ENCODE assay signal across 9 cellular contexts in genomic region chrX:121307441-121307840, GRCh38.
A peak's percentile ranks its signal among the peaks of the same experiment; 100 is the strongest.
DNase-seq lines count a peak whose midpoint lies in the region; ATAC-seq, FAIRE-seq and TF ChIP-seq lines count a peak whose summit lies in the region.
"Had no signal": no experiment of that assay in that cellular context is flagged by ENCODE, and none has a peak within 500 bp of the region (broad histone marks: within the 10 kb centered on the region; RNA-seq: fewer than 3 reads in every experiment).

No MANE protein-coding gene starts in this region.

- H3K27me3 ChIP-seq in GM12878 (replicated peaks in 1 of 2; ENCODE audit: control insufficient read depth in 2 of 2, insufficient read depth in 2 of 2, low read length in 1 of 2) (no peaks in the 10 kb centered on the region), H9 (ENCODE audit: insufficient read depth, low read length) (no peaks in the 10 kb centered on the region), small intestine (ENCODE audit: control insufficient read depth in 2 of 2, insufficient read depth in 2 of 2, low read length in 2 of 2) (no peaks in the 10 kb centered on the region)

- DNase-seq in GM12878 (ENCODE audit: low read depth, low spot score): peak; percentile 63
- no peak for DNase-seq in NCI-H1105 treated with DMSO at 0.1 percent for 48 hours (lab: John Stamatoyannopoulos, UW)
- DNase-seq in H9: no peak
- DNase-seq in superior temporal gyrus (ENCODE audit: extremely low spot score): no peak
- DNase-seq in small intestine: no peak
- DNase-seq: NCI-H510A had no signal

- no peak overlapping the region for H3K27ac Mint-ChIP-seq in H9

- H2AFZ ChIP-seq in GM12878 (ENCODE audit: control insufficient read depth, low read depth, low read length) (no peak overlapping the region), H9 (ENCODE audit: low read length) (no peak overlapping the region)

- no peak overlapping the region for H2BK15ac ChIP-seq in H9 (ENCODE audit: low read depth, low read length)

- H3K36me3 Mint-ChIP-seq in H9 (ENCODE audit: insufficient read depth in 1 of 3, low read depth in 3 of 3): peaks cover 0 to 2% (median 0%) of the 10 kb centered on the region in 3 experiments; a peak in 2 of 7 replicates

- H2BK120ac ChIP-seq in H9 (ENCODE audit: low read depth, low read length, poor library complexity, severe bottlenecking): no peak overlapping the region

- 7% methylated on average over 3 of the region's 3 CpGs for WGBS in GM12878 (ENCODE audit: insufficient coverage, insufficient replicate concordance, low lambda C conversion rate, missing lambda C conversion rate)
- WGBS in H9 (ENCODE audit: extremely low coverage, insufficient read length, low lambda C conversion rate): no CpG with 5 or more reads among the region's 3 CpGs
- 61 to 88% (median 87%) methylated on average over 3 of the region's 3 CpGs for WGBS in small intestine, 3 donors

- no peak overlapping the region for H3K4me3 Mint-ChIP-seq in H9

- no peak overlapping the region for H3K4ac ChIP-seq in H9 (ENCODE audit: low read depth, low read length)

- RAD21 ChIA-PET in GM12878 (lab: Charles Lee; ENCODE audit: unreplicated experiment): interaction anchor here (0.9 to 2.0 kb wide), 5 partner anchors 50 to 517 kb away, joined by 3 to 7 read pairs (median 4); no protein-coding TSS in a partner anchor

- H3K4me1 Mint-ChIP-seq in H9: peaks cover 2% of the 10 kb centered on the region in 2 experiments; a peak in 1 of 4 replicates

- no peak overlapping the region for H3K56ac ChIP-seq in H9 (ENCODE audit: insufficient read length, low read depth, low read length)

- BruUV-seq in GM12878 (replicated peaks; lab: Mats Ljungman, UMichigan): no TSS peak

- FAIRE-seq in GM12878 (lab: Jason Lieb, UNC) (no peak), small intestine (lab: Jason Lieb, UNC) (no peak)

- TF ChIP-seq CTCF in GM12878 (IDR thresholded peaks at IDR 0.05 in 2 of 3, conservative IDR thresholded peaks at IDR 0.05 in 1 of 3; ENCODE audit: control insufficient read depth in 2 of 3, extremely low read depth in 1 of 3, insufficient read depth in 1 of 3, low read depth in 3 of 3, low read length in 3 of 3) (no peak), H9 (conservative IDR thresholded peaks at IDR 0.05) (no peak)

- ATAC-seq in GM18519 (IDR thresholded peaks at IDR 0.05; ENCODE audit: low FRiP score, unreplicated experiment) (peak; percentile 78), GM21381 (IDR thresholded peaks at IDR 0.05; ENCODE audit: unreplicated experiment) (peak; percentile 80), HG03108 (IDR thresholded peaks at IDR 0.05; ENCODE audit: unreplicated experiment) (peak; percentile 68), GM12878 (peak; percentile 84)

- no peak overlapping the region for H3K14ac ChIP-seq in H9 (ENCODE audit: insufficient read depth, low read length)

- H3K4me3 ChIP-seq in GM12878: no peak overlapping the region
- H3K4me3 ChIP-seq in small intestine (ENCODE audit: low read depth in 1 of 2, low read length in 2 of 2): no peak overlapping the region

- POLR2A ChIA-PET in GM12878 (lab: Charles Lee): no interaction called here

- TF ChIP-seq RAD21 in GM12878 (IDR thresholded peaks at IDR 0.05; ENCODE audit: insufficient read depth, low read depth, low read length): no peak

- no peak overlapping the region for H4K8ac ChIP-seq in H9 (replicated peaks; ENCODE audit: insufficient read length, low read depth, low read length)

- H3K4me2 ChIP-seq in GM12878 (ENCODE audit: control insufficient read depth, insufficient read depth) (peak overlapping the region; percentile 50), H9 (ENCODE audit: insufficient read depth, insufficient read length, low read length) (no peak overlapping the region)

- H3K9me3 ChIP-seq in GM12878 (replicated peaks; ENCODE audit: control insufficient read depth, insufficient read depth, low read length) (no peaks in the 10 kb centered on the region), H9 (ENCODE audit: control insufficient read depth, low read depth, low read length) (peaks cover 4% of the 10 kb centered on the region), small intestine (ENCODE audit: control insufficient read depth, low read depth) (no peaks in the 10 kb centered on the region)

- no peak overlapping the region for H2BK5ac ChIP-seq in H9 (ENCODE audit: insufficient read length, low read length)

- SMC1A ChIA-PET in GM12878 (lab: Charles Lee; ENCODE audit: uncharacterized antibody, unreplicated experiment): interaction anchor here (0.5 to 2.0 kb wide), 10 partner anchors 13 to 1321 kb away, joined by 3 to 10 read pairs (median 4); no protein-coding TSS in a partner anchor

- no peak for TF ChIP-seq POLR2A in GM12878 (IDR thresholded peaks at IDR 0.05; ENCODE audit: low read depth, low read length)

- H2BK20ac ChIP-seq in H9 (ENCODE audit: low read depth, low read length, poor library complexity, severe bottlenecking): no peak overlapping the region

- no peak overlapping the region for H4K91ac ChIP-seq in H9 (ENCODE audit: insufficient read length, low read depth, low read length)

- CTCF ChIA-PET in GM12878 (lab: Yijun Ruan, JAX): interaction anchor here (0.6 to 2.5 kb wide), 9 partner anchors 9 to 518 kb away, joined by 3 to 15 read pairs (median 3); no protein-coding TSS in a partner anchor

- no peak overlapping the region for H2BK12ac ChIP-seq in H9 (ENCODE audit: insufficient read length, low read depth, low read length)

- no peak overlapping the region for H3K23ac ChIP-seq in H9 (ENCODE audit: insufficient read length, low read depth, low read length)

- no peak overlapping the region for H3K27ac ChIP-seq in GM12878 (ENCODE audit: control insufficient read depth, insufficient read depth)
- no peak overlapping the region for H3K27ac ChIP-seq in H9 (ENCODE audit: insufficient read length, low read depth, low read length)
- no peak overlapping the region for H3K27ac ChIP-seq in small intestine (ENCODE audit: low read depth in 1 of 2, low read length in 1 of 2)

- H3K27me3 Mint-ChIP-seq in H9 (ENCODE audit: low read depth): no peaks in the 10 kb centered on the region

- H3K23me2 ChIP-seq in H9 (ENCODE audit: insufficient read length, low read depth, low read length, poor library complexity, severe bottlenecking): no peaks in the 10 kb centered on the region

- H3T11ph ChIP-seq in H9 (ENCODE audit: low read length): no peak overlapping the region

- intact Hi-C loops in GM12878 (cut with micrococcal nuclease; ENCODE audit: unreplicated experiment): loop anchor here (10.0 kb wide), 1 partner anchor 193 kb away; no protein-coding TSS in a partner anchor

- H3K79me2 ChIP-seq in GM12878 (ENCODE audit: control insufficient read depth, insufficient read depth, low read length) (no peaks in the 10 kb centered on the region), H9 (ENCODE audit: insufficient read depth, low read length) (no peaks in the 10 kb centered on the region)

- TF ChIP-seq EP300 in GM12878 (IDR thresholded peaks at IDR 0.05; ENCODE audit: borderline replicate concordance in 1 of 2, control insufficient read depth in 1 of 2, low read depth in 2 of 2, low read length in 2 of 2): no peak

- H3K9me3 Mint-ChIP-seq in H9: peaks cover 41 to 49% of the 10 kb centered on the region in 2 experiments

- H3K9ac ChIP-seq in GM12878 (ENCODE audit: control insufficient read depth, insufficient read depth, low read length) (no peak overlapping the region), H9 (ENCODE audit: extremely low read depth, insufficient read length, low read length) (no peak overlapping the region)

- H2AK5ac ChIP-seq in H9 (ENCODE audit: insufficient read length, low read length): no peak overlapping the region

- H3K36me3 ChIP-seq in GM12878 (ENCODE audit: control insufficient read depth in 2 of 2, insufficient read depth in 2 of 2, low read length in 1 of 2) (no peaks in the 10 kb centered on the region), small intestine (ENCODE audit: control insufficient read depth in 2 of 2, insufficient read depth in 2 of 2, low read length in 2 of 2) (no peaks in the 10 kb centered on the region)

- H4K5ac ChIP-seq in H9 (ENCODE audit: insufficient read length, low read depth, low read length): no peak overlapping the region

- H3K4me1 ChIP-seq in GM12878 (ENCODE audit: control insufficient read depth, insufficient read depth, low read length) (peaks cover 15% of the 10 kb centered on the region), H9 (ENCODE audit: insufficient read depth, low read length) (no peaks in the 10 kb centered on the region), small intestine (ENCODE audit: control insufficient read depth in 2 of 2, insufficient read depth in 1 of 2, low read depth in 1 of 2, low read length in 1 of 2) (no peaks in the 10 kb centered on the region)

- no peak overlapping the region for H3K18ac ChIP-seq in H9 (ENCODE audit: insufficient read length, low read depth, low read length)

- H4K20me1 ChIP-seq in GM12878 (ENCODE audit: control insufficient read depth, insufficient read depth) (no peaks in the 10 kb centered on the region), H9 (ENCODE audit: control insufficient read depth, insufficient read depth, insufficient read length) (no peaks in the 10 kb centered on the region)

- H3K79me1 ChIP-seq in H9 (ENCODE audit: insufficient read depth, low read depth, low read length, poor library complexity, severe bottlenecking): no peaks in the 10 kb centered on the region

- in situ Hi-C loops in GM12878 (cut with MboI): loop anchor here (10.0 kb wide), 1 partner anchor 503 kb away; no protein-coding TSS in a partner anchor

TF ChIP-seq in GM12878, 131 proteins besides CTCF, POLR2A, EP300 and RAD21:
- TF ChIP-seq BCL11A (IDR thresholded peaks at IDR 0.05; ENCODE audit: low read depth, low read length) (0 out of 2 replicates have a peak, but pooled peaks have one; percentile 34), MEF2A (IDR thresholded peaks at IDR 0.05; ENCODE audit: insufficient read depth, low read depth, low read length) (peak; percentile 48; the same call in 1 of the 2 replicates), RUNX3 (IDR thresholded peaks at IDR 0.05; ENCODE audit: low read length) (peak; percentile 90), ATF2 (IDR thresholded peaks at IDR 0.05; ENCODE audit: low read length) (peak; percentile 58; the same call in 1 of the 2 replicates), BACH1 (IDR thresholded peaks at IDR 0.05; ENCODE audit: borderline replicate concordance) (no peak)
